In genomic region chr19:43205471-43206105, GRCh38 we compare ENCODE assay signal across 13 cellular contexts. TPM values are rescaled to one million over a fixed set of nuclear protein-coding genes. Genes with fewer than 3 reads are reported as not detected.
DNase-seq lines count a peak whose midpoint lies in the region; ATAC-seq, FAIRE-seq and TF ChIP-seq lines count a peak whose summit lies in the region.
"Not testable (repeated sequence)": the region's sequence is repeated elsewhere in the genome, so short reads cannot be mapped to it uniquely, and the experiment has no call there.
"Had no signal": no experiment of that assay in that cellular context is flagged by ENCODE, and none has a peak within 500 bp of the region (broad histone marks: within the 10 kb centered on the region; RNA-seq: fewer than 3 reads in every experiment).

TSS of gene PSG4 (minus strand) at chr19:43205638. CDS start at chr19:43205536, 102 bp downstream.

- H2BK120ac ChIP-seq in IMR-90 (ENCODE audit: low read depth, low read length): peak within 1 kb of the TSS; percentile 99

- H3K56ac ChIP-seq in IMR-90 (ENCODE audit: extremely low read depth, insufficient read depth, low read length): peak within 1 kb of the TSS; percentile 77; the same call in 1 of the 2 replicates

- H2BK20ac ChIP-seq in IMR-90 (ENCODE audit: low read depth, low read length): peak within 1 kb of the TSS; percentile 97

- not testable (repeated sequence) for H4K20me1 ChIP-seq in IMR-90 (ENCODE audit: insufficient read depth, low read length); keratinocyte (ENCODE audit: control insufficient read depth, extremely low read depth, insufficient read depth, low read length)

- H3K9ac ChIP-seq in IMR-90 (ENCODE audit: low read depth, low read length): peak within 1 kb of the TSS; percentile 97
- not testable (repeated sequence) for H3K9ac ChIP-seq in keratinocyte (ENCODE audit: control insufficient read depth, extremely low read depth, insufficient read depth, low read length)

- not testable (repeated sequence) for TF ChIP-seq POLR2A in IMR-90 (IDR thresholded peaks at IDR 0.05; ENCODE audit: low read depth, low read length)

- H3K18ac ChIP-seq in IMR-90 (ENCODE audit: low read depth, low read length): peak within 1 kb of the TSS; percentile 90

- H3K4ac ChIP-seq in IMR-90 (ENCODE audit: low read depth, low read length): peak within 1 kb of the TSS; percentile 97

- WGBS in IMR-90 (ENCODE audit: extremely low coverage in 2 of 2, insufficient read length in 1 of 2), 2 experiments: no CpG with 5 or more reads among the region's 9 CpGs

- H3K4me1 ChIP-seq in IMR-90 (ENCODE audit: control insufficient read depth, insufficient read depth, low read length): peaks cover 14% of the 10 kb centered on the region
- H3K4me1 ChIP-seq in keratinocyte (ENCODE audit: control insufficient read depth, extremely low read depth, insufficient read depth, low read length): peaks cover 24% of the 10 kb centered on the region

- CTCF ChIA-PET in IMR-90 (lab: Yijun Ruan, JAX); RWPE1 (lab: Yijun Ruan, JAX): not testable (repeated sequence)

- in situ Hi-C loops in IMR-90 (cut with MboI; ENCODE audit: low sequenced_read_pairs): not testable (repeated sequence)

- DNase-seq in AG10803 (ENCODE audit: low read depth): peak; percentile 67
- peak; percentile 50 for DNase-seq in IMR-90
- DNase-seq in RWPE1 (ENCODE audit: low spot score); keratinocyte (ENCODE audit: low read depth, low spot score); retinal pigment epithelial cell (ENCODE audit: low read depth): not testable (repeated sequence)
- DNase-seq in choroid plexus epithelial cell (ENCODE audit: low read depth): peak; percentile 6

- H2BK5ac ChIP-seq in IMR-90 (ENCODE audit: low read depth, low read length, poor library complexity, severe bottlenecking): peak within 1 kb of the TSS; percentile 97

- peak within 1 kb of the TSS; percentile 72 for H2AK9ac ChIP-seq in IMR-90 (replicated peaks; ENCODE audit: low read depth, low read length, poor library complexity)

- H3K14ac ChIP-seq in IMR-90 (replicated peaks; ENCODE audit: low read depth, low read length): peak within 1 kb of the TSS; percentile 100

- not testable (repeated sequence) for TF ChIP-seq CTCF in AG10803 (conservative IDR thresholded peaks at IDR 0.05; ENCODE audit: low read length); IMR-90 (conservative IDR thresholded peaks at IDR 0.05; ENCODE audit: low read depth, low read length); RWPE1 (conservative IDR thresholded peaks at IDR 0.05; ENCODE audit: low read depth); WI38 (IDR thresholded peaks at IDR 0.05; ENCODE audit: low read depth, low read length); choroid plexus epithelial cell (conservative IDR thresholded peaks at IDR 0.05; ENCODE audit: low read depth, low read length); keratinocyte (optimal IDR thresholded peaks at IDR 0.05 in 1 of 3, IDR thresholded peaks at IDR 0.05 in 1 of 3, conservative IDR thresholded peaks at IDR 0.05 in 1 of 3; ENCODE audit: extremely low read depth in 1 of 3, insufficient read depth in 2 of 3, low read length in 3 of 3); retinal pigment epithelial cell (conservative IDR thresholded peaks at IDR 0.05; ENCODE audit: low read depth, low read length)

- H4K5ac ChIP-seq in IMR-90 (ENCODE audit: low read depth, low read length): peak within 1 kb of the TSS; percentile 92

- H3K4me3 ChIP-seq in AG10803 (ENCODE audit: low read length): peak within 1 kb of the TSS; percentile 61
- H3K4me3 ChIP-seq in IMR-90 (ENCODE audit: insufficient read depth, low read depth, low read length): peak within 1 kb of the TSS; percentile 55; the same call in 1 of the 2 replicates
- H3K4me3 ChIP-seq in WI38 (ENCODE audit: low read depth, low read length): peak within 1 kb of the TSS; percentile 53
- not testable (repeated sequence) for H3K4me3 ChIP-seq in choroid plexus epithelial cell (ENCODE audit: low read depth, low read length); keratinocyte (ENCODE audit: control insufficient read depth in 2 of 3, extremely low read depth in 1 of 3, insufficient read depth in 2 of 3, low read depth in 1 of 3, low read length in 3 of 3)
- peak within 1 kb of the TSS; percentile 37 for H3K4me3 ChIP-seq in retinal pigment epithelial cell (ENCODE audit: low read length)

- H3K79me2 ChIP-seq in keratinocyte (ENCODE audit: control insufficient read depth, insufficient read depth, low read length): not testable (repeated sequence)

- not testable (repeated sequence) for H3K9me1 ChIP-seq in IMR-90 (ENCODE audit: insufficient read depth, low read length); keratinocyte (ENCODE audit: control insufficient read depth, extremely low read depth, insufficient read depth, low read length)

- not testable (repeated sequence) for H3K9me3 ChIP-seq in IMR-90 (ENCODE audit: control insufficient read depth, insufficient read depth, low read length); keratinocyte (ENCODE audit: control insufficient read depth, low read depth, low read length)

- POLR2A ChIA-PET in IMR-90 (lab: Charles Lee; ENCODE audit: unreplicated experiment): interaction anchor here (0.7 kb wide), 1 partner anchor 31 kb away, joined by 3 read pairs; no protein-coding TSS in a partner anchor
- POLR2A ChIA-PET in RWPE1 (lab: Yijun Ruan, JAX; ENCODE audit: low non-redundant PET): not testable (repeated sequence)

- not testable (repeated sequence) for BruUV-seq in IMR-90 (replicated peaks; lab: Mats Ljungman, UMichigan)

- peak; percentile 67 for ATAC-seq in IMR-90 (ENCODE audit: low read depth)

- H3K36me3 ChIP-seq in IMR-90 (ENCODE audit: control insufficient read depth, insufficient read depth, low read length); keratinocyte (ENCODE audit: control insufficient read depth in 2 of 2, extremely low read depth in 1 of 2, insufficient read depth in 2 of 2, low read length in 2 of 2): not testable (repeated sequence)

- intact Hi-C loops in IMR-90 (cut with micrococcal nuclease): loop anchor here (5.0 kb wide), 1 partner anchor 103 kb away; no protein-coding TSS in a partner anchor

- peak within 1 kb of the TSS; percentile 88; the same call in 2 of the 3 replicates for H2BK15ac ChIP-seq in IMR-90 (ENCODE audit: low read depth, low read length)

- peak within 1 kb of the TSS; percentile 61 for H2AFZ ChIP-seq in IMR-90 (replicated peaks; ENCODE audit: low read length, poor library complexity)
- H2AFZ ChIP-seq in keratinocyte (ENCODE audit: control insufficient read depth, low read length): not testable (repeated sequence)

- peak within 1 kb of the TSS; percentile 98 for H3K23ac ChIP-seq in IMR-90 (ENCODE audit: low read depth, low read length)

- peak within 1 kb of the TSS; percentile 96 to 98 for H4K8ac ChIP-seq in IMR-90 (ENCODE audit: low read depth in 2 of 2, low read length in 2 of 2)

- H2AK5ac ChIP-seq in IMR-90 (ENCODE audit: low read depth, low read length): peak within 1 kb of the TSS; percentile 98

- H3K4me2 ChIP-seq in IMR-90 (ENCODE audit: low read depth, low read length) (peak within 1 kb of the TSS; percentile 97), keratinocyte (ENCODE audit: control insufficient read depth, extremely low read depth, insufficient read depth, low read depth, low read length) (peak within 1 kb of the TSS; percentile 16)

- TF ChIP-seq RAD21 in IMR-90 (IDR thresholded peaks at IDR 0.05; ENCODE audit: low read length): not testable (repeated sequence)

- H3K27me3 ChIP-seq in IMR-90 (ENCODE audit: control insufficient read depth, insufficient read depth, low read length); keratinocyte (ENCODE audit: control insufficient read depth, extremely low read depth, insufficient read depth, low read length): not testable (repeated sequence)

- peak; percentile 95 for FAIRE-seq in G401.6 (lab: Jason Lieb, UNC)
- FAIRE-seq in keratinocyte (lab: Jason Lieb, UNC): not testable (repeated sequence)

- H3K27ac ChIP-seq in IMR-90 (ENCODE audit: insufficient read depth, low read length): peak within 1 kb of the TSS; percentile 78
- H3K27ac ChIP-seq in RWPE1: peak within 1 kb of the TSS; percentile 51
- not testable (repeated sequence) for H3K27ac ChIP-seq in keratinocyte (ENCODE audit: control insufficient read depth, insufficient read depth, low read length)

- dilution Hi-C loops in IMR-90 (cut with HindIII; ENCODE audit: low sequenced_read_pairs, unreplicated experiment); keratinocyte (cut with MboI; ENCODE audit: extremely low pct_ligation_motif_present, low sequenced_read_pairs): not testable (repeated sequence)

- H4K91ac ChIP-seq in IMR-90 (ENCODE audit: insufficient read depth, low read depth, low read length): peak within 1 kb of the TSS; percentile 99

- H3K79me1 ChIP-seq in IMR-90 (ENCODE audit: low read depth in 1 of 2, low read length in 2 of 2): peaks cover 9 to 24% of the 10 kb centered on the region in 2 experiments

RNA-seq across cellular contexts. Expression of gene PSG4, which starts in this region (rescaled TPM):
- 87.5 and 106 TPM in 2 replicates for total RNA-seq in IMR-90 (2012; rRNA removed)
- polyA plus RNA-seq in IMR-90 (2012; rRNA removed) (211 and 223 TPM in 2 replicates), keratinocyte (0.10 to 0.27 TPM (median 0.15 TPM) in 3 replicates)
- 52.5 and 63.4 TPM in 2 replicates for polyA plus RNA-seq in IMR-90 (2012; cell fraction: cytosol; rRNA removed)
- polyA plus RNA-seq in IMR-90 (2012; cell fraction: nucleus; rRNA removed; ENCODE audit: low replicate concordance): 205 and 688 TPM in 2 replicates
- 3.2 TPM for polyA plus RNA-seq in keratinocyte (2011; ENCODE audit: low read depth)
- 0.40 TPM in 1 of 2 replicates, not detected in the other for polyA plus RNA-seq in keratinocyte (2011; cell fraction: cytosol; rRNA removed)
- 0.78 and 0.81 TPM in 2 replicates for polyA plus RNA-seq in keratinocyte (2011; cell fraction: nucleus; rRNA removed)
- 0.16 and 8.5 TPM in 2 replicates for polyA plus RNA-seq in keratinocyte (2012; ENCODE audit: low replicate concordance)
- polyA minus RNA-seq in keratinocyte: not detected in 3 replicates
- not detected for polyA minus RNA-seq in keratinocyte (2011; cell fraction: cytosol; rRNA and poly(A)+ RNA removed)
- polyA minus RNA-seq in keratinocyte (2011; cell fraction: nucleus; rRNA and poly(A)+ RNA removed): 0.84 TPM in 1 of 2 replicates, not detected in the other
- total RNA-seq: A673, GM12878, GM23338 had no signal
- polyA plus RNA-seq: CD4-positive, CD25-positive, alpha-beta regulatory T cell; GM12878; IgD-negative memory B cell had no signal

Comparison
In these comparisons a context has a peak if more than half of its experiments do, and no peak if none do; other contexts are left out.
1. RNA of gene PSG4 (polyA plus RNA-seq): 52.5 to 688 TPM in IMR-90; 0.10 to 8.5 TPM in keratinocyte; every median in the first group is over 4 times any median in the second.